Comparison of ENCODE assay signal across 1 cellular context in genomic region chr14:21098892-21099595, GRCh38.
TF ChIP-seq lines count a peak whose summit lies in the region.

No MANE protein-coding gene starts in this region.

TF ChIP-seq in HepG2, 621 proteins besides CTCF, POLR2A, EP300 and RAD21:
- TF ChIP-seq ZKSCAN8 (CRISPR knock-in tag; IDR thresholded peaks at IDR 0.05; ENCODE audit: borderline replicate concordance) (no peak), ZNF317 (CRISPR knock-in tag; IDR thresholded peaks at IDR 0.05) (0 out of 2 replicates have a peak, but pooled peaks have one; percentile 11), NR2F6 (IDR thresholded peaks at IDR 0.05) (0 out of 2 replicates have a peak, but pooled peaks have one; percentile 4), NR2F6 (CRISPR knock-in tag; IDR thresholded peaks at IDR 0.05) (no peak), ASH2L (IDR thresholded peaks at IDR 0.05; ENCODE audit: insufficient read length, low read depth, low read length) (peak; percentile 10), HMGXB3 (CRISPR knock-in tag; IDR thresholded peaks at IDR 0.05; ENCODE audit: borderline replicate concordance) (no peak), KMT2A (CRISPR knock-in tag; IDR thresholded peaks at IDR 0.05) (peak; percentile 32; the same call in 1 of the 2 replicates), ZNF512 (CRISPR knock-in tag; IDR thresholded peaks at IDR 0.05) (peak; percentile 65; the same call in 1 of the 2 replicates), ZSCAN9 (CRISPR knock-in tag; IDR thresholded peaks at IDR 0.05; ENCODE audit: borderline replicate concordance) (0 out of 2 replicates have a peak, but pooled peaks have one; percentile 0), ZNF710 (CRISPR knock-in tag; IDR thresholded peaks at IDR 0.05; ENCODE audit: borderline replicate concordance) (0 out of 2 replicates have a peak, but pooled peaks have one; percentile 21), GATAD1 (CRISPR knock-in tag; IDR thresholded peaks at IDR 0.05) (peak; percentile 2; the same call in 1 of the 2 replicates), PRMT3 (CRISPR knock-in tag; IDR thresholded peaks at IDR 0.05; ENCODE audit: borderline replicate concordance, low read depth) (no peak), SOX6 (IDR thresholded peaks at IDR 0.05) (no peak), SOX6 (CRISPR knock-in tag; IDR thresholded peaks at IDR 0.05) (peak; percentile 20; the same call in 1 of the 2 replicates), DRAP1 (CRISPR knock-in tag; IDR thresholded peaks at IDR 0.05) (0 out of 2 replicates have a peak, but pooled peaks have one; percentile 15), ZNF205 (CRISPR knock-in tag; IDR thresholded peaks at IDR 0.05) (peak; percentile 96), ARID4A (CRISPR knock-in tag; IDR thresholded peaks at IDR 0.05; ENCODE audit: borderline replicate concordance) (peak; percentile 3; the same call in 1 of the 2 replicates), ZNF567 (CRISPR knock-in tag; IDR thresholded peaks at IDR 0.05; ENCODE audit: borderline replicate concordance) (no peak), TEAD2 (CRISPR knock-in tag; IDR thresholded peaks at IDR 0.05) (no peak), MEF2D (CRISPR knock-in tag; IDR thresholded peaks at IDR 0.05) (0 out of 2 replicates have a peak, but pooled peaks have one; percentile 17)
- TF ChIP-seq, protein P1, sequence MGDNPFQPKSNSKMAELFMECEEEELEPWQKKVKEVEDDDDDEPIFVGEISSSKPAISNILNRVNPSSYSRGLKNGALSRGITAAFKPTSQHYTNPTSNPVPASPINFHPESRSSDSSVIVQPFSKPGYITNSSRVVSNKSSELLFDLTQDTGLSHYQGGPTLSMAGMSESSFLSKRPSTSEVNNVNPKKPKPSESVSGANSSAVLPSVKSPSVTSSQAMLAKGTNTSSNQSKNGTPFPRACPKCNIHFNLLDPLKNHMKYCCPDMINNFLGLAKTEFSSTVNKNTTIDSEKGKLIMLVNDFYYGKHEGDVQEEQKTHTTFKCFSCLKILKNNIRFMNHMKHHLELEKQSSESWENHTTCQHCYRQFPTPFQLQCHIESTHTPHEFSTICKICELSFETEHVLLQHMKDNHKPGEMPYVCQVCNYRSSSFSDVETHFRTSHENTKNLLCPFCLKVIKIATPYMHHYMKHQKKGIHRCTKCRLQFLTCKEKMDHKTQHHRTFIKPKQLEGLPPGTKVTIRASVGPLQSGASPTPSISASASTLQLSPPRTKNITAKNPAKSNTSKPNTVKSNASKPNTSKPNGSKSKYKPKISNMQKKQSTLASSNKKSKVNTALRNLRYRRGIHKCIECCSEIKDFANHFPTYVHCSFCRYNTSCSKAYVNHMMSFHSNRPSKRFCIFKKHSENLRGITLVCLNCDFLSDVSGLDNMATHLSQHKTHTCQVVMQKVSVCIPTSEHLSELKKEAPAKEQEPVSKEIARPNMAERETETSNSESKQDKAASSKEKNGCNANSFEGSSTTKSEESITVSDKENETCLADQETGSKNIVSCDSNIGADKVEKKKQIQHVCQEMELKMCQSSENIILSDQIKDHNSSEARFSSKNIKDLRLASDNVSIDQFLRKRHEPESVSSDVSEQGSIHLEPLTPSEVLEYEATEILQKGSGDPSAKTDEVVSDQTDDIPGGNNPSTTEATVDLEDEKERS (CRISPR knock-in tag; IDR thresholded peaks at IDR 0.05) = peak; percentile 69; the same call in 1 of the 2 replicates
